Comparison of ENCODE assay signal across 8 cellular contexts in genomic region chr1:162562452-162562828, GRCh38. TPM values are rescaled to one million over a fixed set of nuclear protein-coding genes. Genes with fewer than 3 reads are reported as not detected.
DNase-seq lines count a peak whose midpoint lies in the region; ATAC-seq and TF ChIP-seq lines count a peak whose summit lies in the region.

No MANE protein-coding gene starts in this region.

- H3K9me2 ChIP-seq in GM23338 (ENCODE audit: insufficient read depth): no peaks in the 10 kb centered on the region

- H3K27ac Mint-ChIP-seq in GM23338: no peak overlapping the region
- peak overlapping the region; percentile 87 to 90 for H3K27ac Mint-ChIP-seq in T-cell
- H3K27ac Mint-ChIP-seq in progenitor cell of endocrine pancreas: peak overlapping the region; percentile 84

- H3K4me1 Mint-ChIP-seq in GM23338 (peaks cover 18% of the 10 kb centered on the region; the same call in 2 of the 3 replicates), T-cell (peaks cover 38 to 44% (median 38%) of the 10 kb centered on the region in 3 donors), progenitor cell of endocrine pancreas (ENCODE audit: low read depth) (peaks cover 21% of the 10 kb centered on the region)

- peaks cover 8% of the 10 kb centered on the region; the same call in 1 of the 2 replicates for H3K27me3 ChIP-seq in GM23338 (ENCODE audit: insufficient read depth)
- H3K27me3 ChIP-seq in esophagus squamous epithelium: no peaks in the 10 kb centered on the region

- H3K9me3 Mint-ChIP-seq in GM23338: no peaks in the 10 kb centered on the region
- H3K9me3 Mint-ChIP-seq in T-cell: no peaks in the 10 kb centered on the region
- no peaks in the 10 kb centered on the region for H3K9me3 Mint-ChIP-seq in progenitor cell of endocrine pancreas (ENCODE audit: low read depth)

- H4K20me1 ChIP-seq in GM23338 (replicated peaks; ENCODE audit: insufficient read depth): peaks cover 13% of the 10 kb centered on the region

- TF ChIP-seq CTCF in AG09309 (IDR thresholded peaks at IDR 0.05; ENCODE audit: control insufficient read depth, insufficient read depth, low read depth, low read length, missing control alignments) (no peak), GM23338 (conservative IDR thresholded peaks at IDR 0.05; ENCODE audit: low read depth in 2 of 2) (no peak), esophagus squamous epithelium (IDR thresholded peaks at IDR 0.05) (no peak), progenitor cell of endocrine pancreas (IDR thresholded peaks at IDR 0.05; ENCODE audit: unreplicated experiment) (no peak)

- H3K36me3 Mint-ChIP-seq in GM23338 (ENCODE audit: low read depth) (peaks cover 3% of the 10 kb centered on the region; the same call in 2 of the 3 replicates), T-cell (peaks cover 12% of the 10 kb centered on the region), progenitor cell of endocrine pancreas (ENCODE audit: insufficient read depth) (peaks cover 3% of the 10 kb centered on the region)

- CTCF ChIA-PET in T-cell (lab: Charles Lee): no interaction called here

- H3K4me2 ChIP-seq in GM23338: peak overlapping the region; percentile 92

- H3K4me1 ChIP-seq in GM23338 (ENCODE audit: insufficient read depth): peaks cover 9% of the 10 kb centered on the region; the same call in 1 of the 2 replicates
- H3K4me1 ChIP-seq in esophagus squamous epithelium: peaks cover 7 to 58% (median 29%) of the 10 kb centered on the region in 3 donors

- H3K36me3 ChIP-seq in GM23338 (ENCODE audit: insufficient read depth) (no peaks in the 10 kb centered on the region), esophagus squamous epithelium (peaks cover 0 to 10% (median 3%) of the 10 kb centered on the region in 3 donors)

- intact Hi-C loops in esophagus squamous epithelium (cut with DNase I): no loop called here

- DNase-seq in AG09309 (ENCODE audit: low read depth): no peak
- DNase-seq in GM23338 (ENCODE audit: low spot score): no peak
- no peak for DNase-seq in T-cell
- no peak for DNase-seq in esophagus squamous epithelium (lab: John Stamatoyannopoulos, UW)
- DNase-seq in progenitor cell of endocrine pancreas (ENCODE audit: low spot score, unreplicated experiment): no peak

- no peaks in the 10 kb centered on the region for H3K9me3 ChIP-seq in esophagus squamous epithelium

- H3K4me3 ChIP-seq in AG09309 (ENCODE audit: control insufficient read depth, low read depth, low read length): peak overlapping the region; percentile 74
- peak overlapping the region; percentile 80 for H3K4me3 ChIP-seq in GM23338
- H3K4me3 ChIP-seq in esophagus squamous epithelium: peak overlapping the region; percentile 87 to 94 (median 93)

- no peaks in the 10 kb centered on the region for H3F3A ChIP-seq in GM23338 (replicated peaks; ENCODE audit: low read depth)

- ATAC-seq in GM23338: no peak
- ATAC-seq in T-cell (replicated peaks in 1 of 4): no peak
- no peak for ATAC-seq in GM19035 (IDR thresholded peaks at IDR 0.05; ENCODE audit: unreplicated experiment)
- ATAC-seq in HG03521 (IDR thresholded peaks at IDR 0.05; ENCODE audit: unreplicated experiment): no peak
- ATAC-seq in HG03378 (IDR thresholded peaks at IDR 0.05; ENCODE audit: unreplicated experiment): no peak

- H3K27ac ChIP-seq in GM23338 (ENCODE audit: low read depth) (no peak overlapping the region), esophagus squamous epithelium (peak overlapping the region; percentile 91 to 99 (median 99))

- no peak for TF ChIP-seq POLR2A in esophagus squamous epithelium (IDR thresholded peaks at IDR 0.05)

- 16 to 29% methylated on average over 5 of the region's 5 CpGs for WGBS in esophagus squamous epithelium, 2 donors

- H3K4me3 Mint-ChIP-seq in GM23338: peak overlapping the region; percentile 84
- H3K4me3 Mint-ChIP-seq in T-cell: peak overlapping the region; percentile 93 to 96 (median 95)
- peak overlapping the region; percentile 85 for H3K4me3 Mint-ChIP-seq in progenitor cell of endocrine pancreas (ENCODE audit: low read depth)

- peaks cover 46% of the 10 kb centered on the region for H3K79me2 ChIP-seq in GM23338 (replicated peaks; ENCODE audit: insufficient read depth)

- POLR2A ChIA-PET in T-cell (lab: Charles Lee): no interaction called here

- H3K27me3 Mint-ChIP-seq in GM23338 (ENCODE audit: insufficient read depth, low read depth, poor library complexity) (peaks cover 4% of the 10 kb centered on the region), T-cell (no peaks in the 10 kb centered on the region), progenitor cell of endocrine pancreas (no peaks in the 10 kb centered on the region)

- H2AFZ ChIP-seq in GM23338: no peak overlapping the region

TF ChIP-seq in GM23338, 12 proteins besides CTCF, POLR2A, EP300 and RAD21:
- TF ChIP-seq ZNF462 (CRISPR knock-in tag; IDR thresholded peaks at IDR 0.05) (no peak), STAT1 (IDR thresholded peaks at IDR 0.05; ENCODE audit: unreplicated experiment) (no peak), POLR2AphosphoS5 (IDR thresholded peaks at IDR 0.05; ENCODE audit: low read depth) (no peak)

RNA-seq across cellular contexts. Expression of gene UAP1, which starts 0.9 kb away (rescaled TPM):
- total RNA-seq in GM23338 (2014; rRNA removed; shearing (Covaris generic)): 32.9 and 33.3 TPM in 2 replicates
- 24.0 and 26.7 TPM in 2 replicates for polyA plus RNA-seq in GM23338 (2016; fragmentation: Nextera tagmentation; extraction: Ambion mirVana)
- 10 to 100 TPM; 16.7 to 39.1 (median 19.2) TPM for total RNA-seq in T-cell
- total RNA-seq in esophagus squamous epithelium: 10 to 100 TPM; 36.4 to 64.3 (median 49.3) TPM
- total RNA-seq in progenitor cell of endocrine pancreas: 29.1 and 30.8 TPM in 2 replicates
